In the genomic region with DNA sequence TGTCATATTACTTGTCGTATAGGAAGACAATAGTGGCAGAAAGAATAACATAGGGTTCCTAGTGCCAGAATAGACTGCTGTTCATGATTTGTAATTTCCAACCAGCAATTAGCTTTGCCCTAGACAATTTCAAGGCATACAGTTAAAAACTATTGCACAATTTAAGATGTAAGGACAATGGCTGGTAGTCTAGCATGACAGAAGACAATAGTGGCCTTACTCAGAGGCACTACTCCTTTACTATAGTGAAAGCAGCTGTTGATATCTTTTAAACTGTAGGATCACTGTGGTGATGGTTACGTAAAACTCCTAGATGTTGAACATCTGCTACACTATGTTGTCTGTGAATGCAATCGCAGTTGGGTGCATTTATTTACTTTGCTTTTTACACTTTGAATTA, we compare ENCODE assay signal across 13 cellular contexts.
DNase-seq lines count a peak whose midpoint lies in the region; ATAC-seq and TF ChIP-seq lines count a peak whose summit lies in the region.
"Had no signal": no experiment of that assay in that cellular context is flagged by ENCODE, and none has a peak within 500 bp of the region (broad histone marks: within the 10 kb centered on the region; RNA-seq: fewer than 3 reads in every experiment).

No MANE protein-coding gene starts in this region.

- no peaks in the 10 kb centered on the region for H4K20me1 ChIP-seq in IMR-90 (ENCODE audit: insufficient read depth, low read length)
- H4K20me1 ChIP-seq: BLaER1 had no signal

- H3K4me3 ChIP-seq in IMR-90 (ENCODE audit: insufficient read depth, low read depth, low read length): no peak overlapping the region
- H3K4me3 ChIP-seq: BLaER1 had no signal

- no peaks in the 10 kb centered on the region for H3K27me3 ChIP-seq in IMR-90 (ENCODE audit: control insufficient read depth, insufficient read depth, low read length)

- no peak overlapping the region for H4K5ac ChIP-seq in IMR-90 (ENCODE audit: low read depth, low read length)

- H3K27ac Mint-ChIP-seq in T-helper 2 cell treated with Interferon-gamma antibody and Interleukin-4, amounts not matched to agents 5 μg/mL and 100 μg/mL, for 36 hours: no peak overlapping the region
- H3K27ac Mint-ChIP-seq: CD8-positive, alpha-beta memory T cell had no signal

- H3K18ac ChIP-seq in IMR-90 (ENCODE audit: low read depth, low read length): no peak overlapping the region

- TF ChIP-seq CTCF in IMR-90 (conservative IDR thresholded peaks at IDR 0.05; ENCODE audit: low read depth, low read length): no peak

- H2BK120ac ChIP-seq in IMR-90 (ENCODE audit: low read depth, low read length): no peak overlapping the region

- POLR2A ChIA-PET in IMR-90 (lab: Charles Lee; ENCODE audit: unreplicated experiment): no interaction called here

- no peak overlapping the region for H3K56ac ChIP-seq in IMR-90 (ENCODE audit: extremely low read depth, insufficient read depth, low read length)

- TF ChIP-seq POLR2A in IMR-90 (IDR thresholded peaks at IDR 0.05; ENCODE audit: low read depth, low read length): no peak

- no peaks in the 10 kb centered on the region for H3K27me3 Mint-ChIP-seq in T-helper 2 cell treated with Interferon-gamma antibody and Interleukin-4, amounts not matched to agents 5 μg/mL and 100 μg/mL, for 36 hours (ENCODE audit: low read depth)

- peaks cover 2% of the 10 kb centered on the region for H3K36me3 Mint-ChIP-seq in T-helper 2 cell treated with Interferon-gamma antibody and Interleukin-4, amounts not matched to agents 5 μg/mL and 100 μg/mL, for 36 hours (ENCODE audit: low read depth)

- H2BK15ac ChIP-seq in IMR-90 (ENCODE audit: low read depth, low read length): no peak overlapping the region

- H3K4me1 Mint-ChIP-seq in T-helper 2 cell treated with Interferon-gamma antibody and Interleukin-4, amounts not matched to agents 5 μg/mL and 100 μg/mL, for 36 hours (ENCODE audit: low read depth): peaks cover 8% of the 10 kb centered on the region
- H3K4me1 Mint-ChIP-seq: CD8-positive, alpha-beta memory T cell had no signal

- no peak overlapping the region for H2AK5ac ChIP-seq in IMR-90 (ENCODE audit: low read depth, low read length)

- BruUV-seq in IMR-90 (replicated peaks; lab: Mats Ljungman, UMichigan): no TSS peak

- no peak for DNase-seq in IMR-90
- peak; percentile 67 for DNase-seq in MV-4-11 (lab: John Stamatoyannopoulos, UW)
- peak; percentile 86 for DNase-seq in NCI-H345 treated with DMSO at 0.1 percent for 48 hours (lab: John Stamatoyannopoulos, UW; ENCODE audit: unreplicated experiment)
- DNase-seq in NCI-H82 (lab: John Stamatoyannopoulos, UW): no peak
- DNase-seq in SHP77 (lab: John Stamatoyannopoulos, UW): no peak
- no peak for DNase-seq in T-helper 2 cell treated with Interferon-gamma antibody and Interleukin-4, amounts not matched to agents 5 μg/mL and 100 μg/mL, for 36 hours (ENCODE audit: low spot score)
- DNase-seq: AML-193; Caco-2; CD8-positive, alpha-beta memory T cell; DND-41; GDM1 had no signal

- H3K9me3 ChIP-seq in IMR-90 (ENCODE audit: control insufficient read depth, insufficient read depth, low read length): no peaks in the 10 kb centered on the region
- H3K9me3 ChIP-seq: BLaER1, Caco-2 had no signal

- in situ Hi-C loops in IMR-90 (cut with MboI; ENCODE audit: low sequenced_read_pairs): no loop called here

- no peak overlapping the region for H4K91ac ChIP-seq in IMR-90 (ENCODE audit: insufficient read depth, low read depth, low read length)

- H2BK20ac ChIP-seq in IMR-90 (ENCODE audit: low read depth, low read length): no peak overlapping the region

- H3K23ac ChIP-seq in IMR-90 (ENCODE audit: low read depth, low read length): no peak overlapping the region

- dilution Hi-C loops in IMR-90 (cut with HindIII; ENCODE audit: low sequenced_read_pairs, unreplicated experiment): no loop called here

- no peak overlapping the region for H3K4ac ChIP-seq in IMR-90 (ENCODE audit: low read depth, low read length)

- no peak overlapping the region for H4K8ac ChIP-seq in IMR-90 (ENCODE audit: low read depth in 2 of 2, low read length in 2 of 2)

- H3K4me2 ChIP-seq in IMR-90 (ENCODE audit: low read depth, low read length): no peak overlapping the region
- H3K4me2 ChIP-seq: BLaER1 had no signal

- CTCF ChIA-PET in IMR-90 (lab: Yijun Ruan, JAX): interaction anchor here (0.7 kb wide), 1 partner anchor 253 kb away, joined by 3 read pairs; no protein-coding TSS in a partner anchor

- H3K9ac ChIP-seq in IMR-90 (ENCODE audit: low read depth, low read length): no peak overlapping the region
- H3K9ac ChIP-seq: BLaER1 had no signal

- no peak overlapping the region for H2BK5ac ChIP-seq in IMR-90 (ENCODE audit: low read depth, low read length, poor library complexity, severe bottlenecking)

- H3K9me3 Mint-ChIP-seq in T-helper 2 cell treated with Interferon-gamma antibody and Interleukin-4, amounts not matched to agents 5 μg/mL and 100 μg/mL, for 36 hours: no peaks in the 10 kb centered on the region
- H3K9me3 Mint-ChIP-seq: CD8-positive, alpha-beta memory T cell had no signal

- no CpG with 5 or more reads among the region's 3 CpGs for WGBS in IMR-90 (ENCODE audit: extremely low coverage in 2 of 2, insufficient read length in 1 of 2), 2 experiments

- H2AK9ac ChIP-seq in IMR-90 (replicated peaks; ENCODE audit: low read depth, low read length, poor library complexity): no peak overlapping the region

- H3K27ac ChIP-seq in IMR-90 (ENCODE audit: insufficient read depth, low read length): no peak overlapping the region
- H3K27ac ChIP-seq: BLaER1 had no signal

- H3K79me1 ChIP-seq in IMR-90 (ENCODE audit: low read depth in 1 of 2, low read length in 2 of 2): no peaks in the 10 kb centered on the region

- no peak overlapping the region for H3K14ac ChIP-seq in IMR-90 (replicated peaks; ENCODE audit: low read depth, low read length)

- peaks cover 1% of the 10 kb centered on the region; the same call in 1 of the 2 replicates for H3K9me1 ChIP-seq in IMR-90 (ENCODE audit: insufficient read depth, low read length)

- ATAC-seq in IMR-90 (ENCODE audit: low read depth) (no peak), esophagus mucosa (peak; percentile 53)

- no peak overlapping the region for H2AFZ ChIP-seq in IMR-90 (replicated peaks; ENCODE audit: low read length, poor library complexity)

- intact Hi-C loops in IMR-90 (cut with micrococcal nuclease): no loop called here

- no peaks in the 10 kb centered on the region for H3K36me3 ChIP-seq in IMR-90 (ENCODE audit: control insufficient read depth, insufficient read depth, low read length)
- H3K36me3 ChIP-seq: BLaER1 had no signal

- H3K4me1 ChIP-seq in IMR-90 (ENCODE audit: control insufficient read depth, insufficient read depth, low read length): peaks cover 3% of the 10 kb centered on the region
- H3K4me1 ChIP-seq: Caco-2 had no signal

- TF ChIP-seq RAD21 in IMR-90 (IDR thresholded peaks at IDR 0.05; ENCODE audit: low read length): no peak

- no peak overlapping the region for H3K4me3 Mint-ChIP-seq in T-helper 2 cell treated with Interferon-gamma antibody and Interleukin-4, amounts not matched to agents 5 μg/mL and 100 μg/mL, for 36 hours
- H3K4me3 Mint-ChIP-seq: CD8-positive, alpha-beta memory T cell had no signal

TF ChIP-seq in IMR-90, 13 proteins besides CTCF, POLR2A, EP300 and RAD21:
- peak; percentile 59 for TF ChIP-seq CEBPB (IDR thresholded peaks at IDR 0.05; ENCODE audit: low read depth, low read length)
- no peak for TF ChIP-seq RFX5 (IDR thresholded peaks at IDR 0.05; ENCODE audit: low read depth, low read length)

Comparison
In these comparisons a context has a peak if more than half of its experiments do, and no peak if none do; other contexts are left out.
1. DNase-seq: peak in MV-4-11 (single experiment) and NCI-H345 treated with DMSO at 0.1 percent for 48 hours (single experiment); none in IMR-90 (single experiment), NCI-H82 (single experiment), SHP77 (0 of 2) and T-helper 2 cell treated with Interferon-gamma antibody and Interleukin-4, amounts not matched to agents 5 μg/mL and 100 μg/mL, for 36 hours (single experiment).